19 cellular contexts compared by ENCODE assay signal in genomic region chr4:85527815-85528214, GRCh38. TPM values are rescaled to one million over a fixed set of nuclear protein-coding genes. Genes with fewer than 3 reads are reported as not detected.
"Had no signal": no experiment of that assay in that cellular context is flagged by ENCODE, and none has a peak within 500 bp of the region (broad histone marks: within the 10 kb centered on the region; RNA-seq: fewer than 3 reads in every experiment).

No MANE protein-coding gene starts in this region.

- H3K9me3 ChIP-seq: left ventricle myocardium inferior, lower lobe of right lung, neutrophil, right atrium auricular region had no signal

- H3K27ac Mint-ChIP-seq: naive thymus-derived CD4-positive, alpha-beta T cell; nephron progenitor cell had no signal

- H3K9me3 Mint-ChIP-seq: nephron progenitor cell had no signal

- ATAC-seq: left cardiac atrium; lower lobe of right lung; naive thymus-derived CD4-positive, alpha-beta T cell had no signal

- H3K4me3 Mint-ChIP-seq: naive thymus-derived CD4-positive, alpha-beta T cell; nephron progenitor cell had no signal

- H3K4me3 ChIP-seq: dorsolateral prefrontal cortex, hepatocyte, left ventricle myocardium inferior, lower lobe of right lung, right atrium auricular region had no signal

- H3K36me3 Mint-ChIP-seq: naive thymus-derived CD4-positive, alpha-beta T cell had no signal

- H3K4me1 ChIP-seq: lower lobe of right lung had no signal

- H3K4me1 Mint-ChIP-seq: naive thymus-derived CD4-positive, alpha-beta T cell; nephron progenitor cell had no signal

- DNase-seq: cortex of kidney; dorsolateral prefrontal cortex; effector CD8-positive, alpha-beta T cell; foreskin melanocyte; head of caudate nucleus; kidney; left cardiac atrium; left ventricle myocardium inferior; lower lobe of right lung; mesenchymal stem cell; naive thymus-derived CD4-positive, alpha-beta T cell; nephron progenitor cell; small intestine; stimulated activated CD4-positive, alpha-beta T cell treated with anti-CD3 and anti-CD28 coated beads, Interleukin-12 subunit alpha, Interleukin-12 subunit beta, amount 100 ng/mL, for 4 hours; stimulated activated naive CD4-positive, alpha-beta T cell treated with Interleukin-2 at 50 U/mL for 16 hours; trophoblast cell had no signal

- H3K27me3 Mint-ChIP-seq: naive thymus-derived CD4-positive, alpha-beta T cell had no signal

- H3K27me3 ChIP-seq: dorsolateral prefrontal cortex, hepatocyte, neutrophil, right atrium auricular region had no signal

- H3K27ac ChIP-seq: dorsolateral prefrontal cortex, hepatocyte, left ventricle myocardium inferior, lower lobe of right lung, neutrophil, right atrium auricular region had no signal

RNA-seq across cellular contexts. Expression of gene ARHGAP24, which starts 52.9 kb away (rescaled TPM):
- polyA plus RNA-seq: naive thymus-derived CD4-positive, alpha-beta T cell had no signal
